7 cellular contexts compared by ENCODE assay signal in the genomic region with DNA sequence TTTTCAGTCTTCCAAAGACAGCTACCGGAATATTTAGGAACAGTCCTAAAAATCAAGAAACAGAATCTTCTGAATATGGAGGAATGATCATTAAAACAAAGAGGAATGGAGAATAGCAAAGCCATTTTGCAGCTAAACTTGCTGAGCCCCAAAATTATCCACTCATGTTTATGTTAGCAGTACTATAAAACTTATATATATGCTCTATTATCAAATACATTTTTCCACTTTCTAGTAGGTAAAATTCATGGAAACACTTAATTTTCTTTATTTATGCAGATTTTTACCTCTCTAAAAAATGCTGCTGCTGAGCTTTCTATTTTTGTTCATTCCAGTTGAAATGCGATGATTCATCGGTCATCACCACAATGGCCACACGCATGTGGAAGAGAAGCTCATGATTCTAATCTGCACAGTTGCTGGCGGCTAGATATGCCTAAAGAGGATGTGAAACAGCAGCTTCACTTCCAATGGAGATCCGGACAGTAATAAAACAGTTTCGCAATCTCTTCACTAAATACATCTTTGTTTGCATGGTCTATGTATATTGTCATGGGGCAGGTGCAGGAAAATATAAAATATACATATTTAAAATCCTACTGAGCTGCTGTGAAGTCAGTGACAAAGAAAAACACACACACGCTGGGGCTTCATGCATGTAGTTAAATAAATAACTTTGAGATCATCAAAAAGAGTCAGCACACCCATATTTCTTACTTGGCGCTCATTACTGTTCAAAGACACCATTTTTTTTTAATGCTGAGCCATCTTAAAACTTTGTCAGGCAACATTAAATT.
DNase-seq lines count a peak whose midpoint lies in the region; ATAC-seq and TF ChIP-seq lines count a peak whose summit lies in the region.

No MANE protein-coding gene starts in this region.

- in situ Hi-C loops in astrocyte of the spinal cord (cut with HindIII; ENCODE audit: low sequenced_read_pairs): no loop called here

- peak overlapping the region; percentile 4 for H3K4me3 ChIP-seq in astrocyte of the spinal cord (ENCODE audit: low read depth, low read length)

- peak; percentile 86 for ATAC-seq in GM18861 (IDR thresholded peaks at IDR 0.05; ENCODE audit: unreplicated experiment)
- peak; percentile 96 for ATAC-seq in HG02840 (IDR thresholded peaks at IDR 0.05; ENCODE audit: low FRiP score, unreplicated experiment)
- ATAC-seq in naive B cell (ENCODE audit: low read depth in 2 of 2): peak; percentile 61 to 68
- no peak for ATAC-seq in activated T-cell treated with anti-CD3 and anti-CD28 coated beads, Interleukin-2, amount 50 U/mL, for 72 hours (replicated peaks in 1 of 2)
- ATAC-seq in activated T-cell treated with anti-CD3 and anti-CD28 coated beads, Interleukin-2, amount 50 U/mL, for 4 hours: no peak

- TF ChIP-seq CTCF in astrocyte of the spinal cord (IDR thresholded peaks at IDR 0.05; ENCODE audit: low read depth, low read length): no peak

- peaks cover 0 to 1% (median 0%) of the 10 kb centered on the region in 7 donors for H3K9me3 Mint-ChIP-seq in naive B cell
- H3K9me3 Mint-ChIP-seq in activated T-cell treated with anti-CD3 and anti-CD28 coated beads, Interleukin-2, amount 50 U/mL, for 72 hours: no peaks in the 10 kb centered on the region
- no peaks in the 10 kb centered on the region for H3K9me3 Mint-ChIP-seq in activated T-cell treated with anti-CD3 and anti-CD28 coated beads, Interleukin-2, amount 50 U/mL, for 4 hours

- H3K27ac Mint-ChIP-seq in naive B cell: no peak overlapping the region
- no peak overlapping the region for H3K27ac Mint-ChIP-seq in activated T-cell treated with anti-CD3 and anti-CD28 coated beads, Interleukin-2, amount 50 U/mL, for 72 hours

- H3K4me3 Mint-ChIP-seq in naive B cell: no peak overlapping the region
- no peak overlapping the region for H3K4me3 Mint-ChIP-seq in activated T-cell treated with anti-CD3 and anti-CD28 coated beads, Interleukin-2, amount 50 U/mL, for 72 hours
- H3K4me3 Mint-ChIP-seq in activated T-cell treated with anti-CD3 and anti-CD28 coated beads, Interleukin-2, amount 50 U/mL, for 4 hours: no peak overlapping the region

- H3K27me3 Mint-ChIP-seq in naive B cell: no peaks in the 10 kb centered on the region
- no peaks in the 10 kb centered on the region for H3K27me3 Mint-ChIP-seq in activated T-cell treated with anti-CD3 and anti-CD28 coated beads, Interleukin-2, amount 50 U/mL, for 72 hours (ENCODE audit: low read depth)
- H3K27me3 Mint-ChIP-seq in activated T-cell treated with anti-CD3 and anti-CD28 coated beads, Interleukin-2, amount 50 U/mL, for 4 hours (ENCODE audit: low read depth): no peaks in the 10 kb centered on the region

- H3K36me3 Mint-ChIP-seq in naive B cell: peaks cover 4 to 11% of the 10 kb centered on the region in 2 donors
- H3K36me3 Mint-ChIP-seq in activated T-cell treated with anti-CD3 and anti-CD28 coated beads, Interleukin-2, amount 50 U/mL, for 72 hours (ENCODE audit: insufficient read depth in 2 of 2): peaks cover 0 to 2% of the 10 kb centered on the region in 2 donors
- peaks cover 6% of the 10 kb centered on the region for H3K36me3 Mint-ChIP-seq in activated T-cell treated with anti-CD3 and anti-CD28 coated beads, Interleukin-2, amount 50 U/mL, for 4 hours (ENCODE audit: insufficient read depth)

- DNase-seq in NAMALWA (ENCODE audit: low spot score) (peak; percentile 66), astrocyte of the spinal cord (ENCODE audit: low read depth, low spot score) (peak; percentile 93), naive B cell (no peak)
- DNase-seq in activated T-cell treated with anti-CD3 and anti-CD28 coated beads, Interleukin-2, amount 50 U/mL, for 72 hours: no peak
- no peak for DNase-seq in activated T-cell treated with anti-CD3 and anti-CD28 coated beads, Interleukin-2, amount 50 U/mL, for 4 hours

- peaks cover 0 to 18% (median 15%) of the 10 kb centered on the region in 3 donors for H3K4me1 Mint-ChIP-seq in naive B cell
- H3K4me1 Mint-ChIP-seq in activated T-cell treated with anti-CD3 and anti-CD28 coated beads, Interleukin-2, amount 50 U/mL, for 72 hours (ENCODE audit: low read depth): no peaks in the 10 kb centered on the region
- H3K4me1 Mint-ChIP-seq in activated T-cell treated with anti-CD3 and anti-CD28 coated beads, Interleukin-2, amount 50 U/mL, for 4 hours (ENCODE audit: low read depth): no peaks in the 10 kb centered on the region

Comparison
In these comparisons a context has a peak if more than half of its experiments do, and no peak if none do; other contexts are left out.
1. ATAC-seq: peak in GM18861 (single experiment), HG02840 (single experiment) and naive B cell (2 of 2); none in activated T-cell treated with anti-CD3 and anti-CD28 coated beads, Interleukin-2, amount 50 U/mL, for 72 hours (0 of 2) and activated T-cell treated with anti-CD3 and anti-CD28 coated beads, Interleukin-2, amount 50 U/mL, for 4 hours (0 of 2).
2. DNase-seq: peak in NAMALWA (single experiment) and astrocyte of the spinal cord (single experiment); none in naive B cell (single experiment), activated T-cell treated with anti-CD3 and anti-CD28 coated beads, Interleukin-2, amount 50 U/mL, for 72 hours (0 of 2) and activated T-cell treated with anti-CD3 and anti-CD28 coated beads, Interleukin-2, amount 50 U/mL, for 4 hours (single experiment).